1 cellular context compared by ENCODE assay signal in genomic region chr15:69126054-69126469, GRCh38.
TF ChIP-seq lines count a peak whose summit lies in the region.

No MANE protein-coding gene starts in this region.

TF ChIP-seq in HepG2, 621 proteins besides CTCF, POLR2A, EP300 and RAD21 (continued from another document and continues in another):
- TF ChIP-seq KDM4B (CRISPR knock-in tag; IDR thresholded peaks at IDR 0.05) (peak; percentile 73; the same call in 1 of the 2 replicates), HNF4A (CRISPR knock-in tag; IDR thresholded peaks at IDR 0.05) (peak; percentile 79), DR1 (CRISPR knock-in tag; IDR thresholded peaks at IDR 0.05) (no peak), MYNN (CRISPR knock-in tag; IDR thresholded peaks at IDR 0.05; ENCODE audit: low read depth) (no peak), GABPB1 (CRISPR knock-in tag; IDR thresholded peaks at IDR 0.05) (peak; percentile 37; the same call in 1 of the 2 replicates), ZSCAN9 (CRISPR knock-in tag; IDR thresholded peaks at IDR 0.05; ENCODE audit: borderline replicate concordance) (peak; percentile 87), ZFX (CRISPR knock-in tag; IDR thresholded peaks at IDR 0.05; ENCODE audit: low read depth) (peak; percentile 73), ZNF331 (CRISPR knock-in tag; IDR thresholded peaks at IDR 0.05) (peak; percentile 87), CBX5 (CRISPR knock-in tag; IDR thresholded peaks at IDR 0.05; ENCODE audit: borderline replicate concordance) (peak; percentile 67; the same call in 1 of the 2 replicates), MIER3 (CRISPR knock-in tag; IDR thresholded peaks at IDR 0.05; ENCODE audit: borderline replicate concordance) (peak; percentile 85; the same call in 1 of the 2 replicates), MIXL1 (CRISPR knock-in tag; IDR thresholded peaks at IDR 0.05) (peak; percentile 85), CCAR2 (optimal IDR thresholded peaks at IDR 0.05; ENCODE audit: low read depth, low read length) (no peak), PPARG (CRISPR knock-in tag; conservative IDR thresholded peaks at IDR 0.05) (peak; percentile 44; the same call in 1 of the 2 replicates), PITX1 (CRISPR knock-in tag; IDR thresholded peaks at IDR 0.05) (peak; percentile 78; the same call in 1 of the 2 replicates), ZNF614 (CRISPR knock-in tag; IDR thresholded peaks at IDR 0.05; ENCODE audit: borderline replicate concordance) (peak; percentile 91), IRX3 (CRISPR knock-in tag; IDR thresholded peaks at IDR 0.05; ENCODE audit: borderline replicate concordance, low read depth) (no peak), HDAC2 (CRISPR knock-in tag; IDR thresholded peaks at IDR 0.05) (peak; percentile 79), ZNF281 (CRISPR knock-in tag; IDR thresholded peaks at IDR 0.05; ENCODE audit: borderline replicate concordance) (peak; percentile 67; the same call in 1 of the 2 replicates), ZFY (CRISPR knock-in tag; IDR thresholded peaks at IDR 0.05) (peak; percentile 51; the same call in 1 of the 2 replicates), SMARCC2 (IDR thresholded peaks at IDR 0.05) (no peak), NFKBIZ (CRISPR knock-in tag; IDR thresholded peaks at IDR 0.05) (peak; percentile 93), MEF2D (CRISPR knock-in tag; IDR thresholded peaks at IDR 0.05) (0 out of 2 replicates have a peak, but pooled peaks have one; percentile 16), FOSL2 (CRISPR knock-in tag; IDR thresholded peaks at IDR 0.05) (peak; percentile 80), TBL1XR1 (IDR thresholded peaks at IDR 0.05; ENCODE audit: borderline replicate concordance, low read length, partially characterized antibody) (peak; percentile 97), THAP7 (CRISPR knock-in tag; IDR thresholded peaks at IDR 0.05) (0 out of 2 replicates have a peak, but pooled peaks have one; percentile 48), IRF2 (CRISPR knock-in tag; IDR thresholded peaks at IDR 0.05) (peak; percentile 66; the same call in 1 of the 2 replicates), ERF (CRISPR knock-in tag; IDR thresholded peaks at IDR 0.05) (peak; percentile 86), GATAD1 (CRISPR knock-in tag; IDR thresholded peaks at IDR 0.05) (peak; percentile 58), YEATS2 (CRISPR knock-in tag; IDR thresholded peaks at IDR 0.05; ENCODE audit: borderline replicate concordance) (peak; percentile 70; the same call in 1 of the 2 replicates), PATZ1 (CRISPR knock-in tag; IDR thresholded peaks at IDR 0.05) (peak; percentile 71; the same call in 1 of the 2 replicates), ASH2L (IDR thresholded peaks at IDR 0.05; ENCODE audit: insufficient read length, low read depth, low read length) (peak; percentile 47), TBX2 (CRISPR knock-in tag; IDR thresholded peaks at IDR 0.05; ENCODE audit: borderline replicate concordance) (peak; percentile 79; the same call in 1 of the 2 replicates), SALL1 (CRISPR knock-in tag; IDR thresholded peaks at IDR 0.05) (peak; percentile 95)
- TF ChIP-seq, protein P1, sequence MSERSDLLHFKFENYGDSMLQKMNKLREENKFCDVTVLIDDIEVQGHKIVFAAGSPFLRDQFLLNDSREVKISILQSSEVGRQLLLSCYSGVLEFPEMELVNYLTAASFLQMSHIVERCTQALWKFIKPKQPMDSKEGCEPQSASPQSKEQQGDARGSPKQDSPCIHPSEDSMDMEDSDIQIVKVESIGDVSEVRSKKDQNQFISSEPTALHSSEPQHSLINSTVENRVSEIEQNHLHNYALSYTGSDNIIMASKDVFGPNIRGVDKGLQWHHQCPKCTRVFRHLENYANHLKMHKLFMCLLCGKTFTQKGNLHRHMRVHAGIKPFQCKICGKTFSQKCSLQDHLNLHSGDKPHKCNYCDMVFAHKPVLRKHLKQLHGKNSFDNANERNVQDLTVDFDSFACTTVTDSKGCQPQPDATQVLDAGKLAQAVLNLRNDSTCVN (CRISPR knock-in tag; IDR thresholded peaks at IDR 0.05; ENCODE audit: borderline replicate concordance), result 0 out of 2 replicates have a peak, but pooled peaks have one; percentile 40
- TF ChIP-seq, protein P2, sequence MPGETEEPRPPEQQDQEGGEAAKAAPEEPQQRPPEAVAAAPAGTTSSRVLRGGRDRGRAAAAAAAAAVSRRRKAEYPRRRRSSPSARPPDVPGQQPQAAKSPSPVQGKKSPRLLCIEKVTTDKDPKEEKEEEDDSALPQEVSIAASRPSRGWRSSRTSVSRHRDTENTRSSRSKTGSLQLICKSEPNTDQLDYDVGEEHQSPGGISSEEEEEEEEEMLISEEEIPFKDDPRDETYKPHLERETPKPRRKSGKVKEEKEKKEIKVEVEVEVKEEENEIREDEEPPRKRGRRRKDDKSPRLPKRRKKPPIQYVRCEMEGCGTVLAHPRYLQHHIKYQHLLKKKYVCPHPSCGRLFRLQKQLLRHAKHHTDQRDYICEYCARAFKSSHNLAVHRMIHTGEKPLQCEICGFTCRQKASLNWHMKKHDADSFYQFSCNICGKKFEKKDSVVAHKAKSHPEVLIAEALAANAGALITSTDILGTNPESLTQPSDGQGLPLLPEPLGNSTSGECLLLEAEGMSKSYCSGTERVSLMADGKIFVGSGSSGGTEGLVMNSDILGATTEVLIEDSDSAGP (CRISPR knock-in tag; IDR thresholded peaks at IDR 0.05; ENCODE audit: borderline replicate concordance), result peak; percentile 34; the same call in 1 of the 2 replicates
- TF ChIP-seq, protein P3, sequence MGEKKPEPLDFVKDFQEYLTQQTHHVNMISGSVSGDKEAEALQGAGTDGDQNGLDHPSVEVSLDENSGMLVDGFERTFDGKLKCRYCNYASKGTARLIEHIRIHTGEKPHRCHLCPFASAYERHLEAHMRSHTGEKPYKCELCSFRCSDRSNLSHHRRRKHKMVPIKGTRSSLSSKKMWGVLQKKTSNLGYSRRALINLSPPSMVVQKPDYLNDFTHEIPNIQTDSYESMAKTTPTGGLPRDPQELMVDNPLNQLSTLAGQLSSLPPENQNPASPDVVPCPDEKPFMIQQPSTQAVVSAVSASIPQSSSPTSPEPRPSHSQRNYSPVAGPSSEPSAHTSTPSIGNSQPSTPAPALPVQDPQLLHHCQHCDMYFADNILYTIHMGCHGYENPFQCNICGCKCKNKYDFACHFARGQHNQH (CRISPR knock-in tag; IDR thresholded peaks at IDR 0.05), result peak; percentile 90
- TF ChIP-seq, protein P4, sequence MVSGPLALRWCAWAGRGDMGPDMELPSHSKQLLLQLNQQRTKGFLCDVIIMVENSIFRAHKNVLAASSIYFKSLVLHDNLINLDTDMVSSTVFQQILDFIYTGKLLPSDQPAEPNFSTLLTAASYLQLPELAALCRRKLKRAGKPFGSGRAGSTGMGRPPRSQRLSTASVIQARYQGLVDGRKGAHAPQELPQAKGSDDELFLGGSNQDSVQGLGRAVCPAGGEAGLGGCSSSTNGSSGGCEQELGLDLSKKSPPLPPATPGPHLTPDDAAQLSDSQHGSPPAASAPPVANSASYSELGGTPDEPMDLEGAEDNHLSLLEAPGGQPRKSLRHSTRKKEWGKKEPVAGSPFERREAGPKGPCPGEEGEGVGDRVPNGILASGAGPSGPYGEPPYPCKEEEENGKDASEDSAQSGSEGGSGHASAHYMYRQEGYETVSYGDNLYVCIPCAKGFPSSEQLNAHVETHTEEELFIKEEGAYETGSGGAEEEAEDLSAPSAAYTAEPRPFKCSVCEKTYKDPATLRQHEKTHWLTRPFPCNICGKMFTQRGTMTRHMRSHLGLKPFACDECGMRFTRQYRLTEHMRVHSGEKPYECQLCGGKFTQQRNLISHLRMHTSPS (CRISPR knock-in tag; IDR thresholded peaks at IDR 0.05; ENCODE audit: low read depth), result no peak
- TF ChIP-seq, protein P5, sequence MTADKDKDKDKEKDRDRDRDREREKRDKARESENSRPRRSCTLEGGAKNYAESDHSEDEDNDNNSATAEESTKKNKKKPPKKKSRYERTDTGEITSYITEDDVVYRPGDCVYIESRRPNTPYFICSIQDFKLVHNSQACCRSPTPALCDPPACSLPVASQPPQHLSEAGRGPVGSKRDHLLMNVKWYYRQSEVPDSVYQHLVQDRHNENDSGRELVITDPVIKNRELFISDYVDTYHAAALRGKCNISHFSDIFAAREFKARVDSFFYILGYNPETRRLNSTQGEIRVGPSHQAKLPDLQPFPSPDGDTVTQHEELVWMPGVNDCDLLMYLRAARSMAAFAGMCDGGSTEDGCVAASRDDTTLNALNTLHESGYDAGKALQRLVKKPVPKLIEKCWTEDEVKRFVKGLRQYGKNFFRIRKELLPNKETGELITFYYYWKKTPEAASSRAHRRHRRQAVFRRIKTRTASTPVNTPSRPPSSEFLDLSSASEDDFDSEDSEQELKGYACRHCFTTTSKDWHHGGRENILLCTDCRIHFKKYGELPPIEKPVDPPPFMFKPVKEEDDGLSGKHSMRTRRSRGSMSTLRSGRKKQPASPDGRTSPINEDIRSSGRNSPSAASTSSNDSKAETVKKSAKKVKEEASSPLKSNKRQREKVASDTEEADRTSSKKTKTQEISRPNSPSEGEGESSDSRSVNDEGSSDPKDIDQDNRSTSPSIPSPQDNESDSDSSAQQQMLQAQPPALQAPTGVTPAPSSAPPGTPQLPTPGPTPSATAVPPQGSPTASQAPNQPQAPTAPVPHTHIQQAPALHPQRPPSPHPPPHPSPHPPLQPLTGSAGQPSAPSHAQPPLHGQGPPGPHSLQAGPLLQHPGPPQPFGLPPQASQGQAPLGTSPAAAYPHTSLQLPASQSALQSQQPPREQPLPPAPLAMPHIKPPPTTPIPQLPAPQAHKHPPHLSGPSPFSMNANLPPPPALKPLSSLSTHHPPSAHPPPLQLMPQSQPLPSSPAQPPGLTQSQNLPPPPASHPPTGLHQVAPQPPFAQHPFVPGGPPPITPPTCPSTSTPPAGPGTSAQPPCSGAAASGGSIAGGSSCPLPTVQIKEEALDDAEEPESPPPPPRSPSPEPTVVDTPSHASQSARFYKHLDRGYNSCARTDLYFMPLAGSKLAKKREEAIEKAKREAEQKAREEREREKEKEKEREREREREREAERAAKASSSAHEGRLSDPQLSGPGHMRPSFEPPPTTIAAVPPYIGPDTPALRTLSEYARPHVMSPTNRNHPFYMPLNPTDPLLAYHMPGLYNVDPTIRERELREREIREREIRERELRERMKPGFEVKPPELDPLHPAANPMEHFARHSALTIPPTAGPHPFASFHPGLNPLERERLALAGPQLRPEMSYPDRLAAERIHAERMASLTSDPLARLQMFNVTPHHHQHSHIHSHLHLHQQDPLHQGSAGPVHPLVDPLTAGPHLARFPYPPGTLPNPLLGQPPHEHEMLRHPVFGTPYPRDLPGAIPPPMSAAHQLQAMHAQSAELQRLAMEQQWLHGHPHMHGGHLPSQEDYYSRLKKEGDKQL (CRISPR knock-in tag; IDR thresholded peaks at IDR 0.05; ENCODE audit: low read depth), result peak; percentile 74; the same call in 1 of the 2 replicates
- TF ChIP-seq, protein P6, sequence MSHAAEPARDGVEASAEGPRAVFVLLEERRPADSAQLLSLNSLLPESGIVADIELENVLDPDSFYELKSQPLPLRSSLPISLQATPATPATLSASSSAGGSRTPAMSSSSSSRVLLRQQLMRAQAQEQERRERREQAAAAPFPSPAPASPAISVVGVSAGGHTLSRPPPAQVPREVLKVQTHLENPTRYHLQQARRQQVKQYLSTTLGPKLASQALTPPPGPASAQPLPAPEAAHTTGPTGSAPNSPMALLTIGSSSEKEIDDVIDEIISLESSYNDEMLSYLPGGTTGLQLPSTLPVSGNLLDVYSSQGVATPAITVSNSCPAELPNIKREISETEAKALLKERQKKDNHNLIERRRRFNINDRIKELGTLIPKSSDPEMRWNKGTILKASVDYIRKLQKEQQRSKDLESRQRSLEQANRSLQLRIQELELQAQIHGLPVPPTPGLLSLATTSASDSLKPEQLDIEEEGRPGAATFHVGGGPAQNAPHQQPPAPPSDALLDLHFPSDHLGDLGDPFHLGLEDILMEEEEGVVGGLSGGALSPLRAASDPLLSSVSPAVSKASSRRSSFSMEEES (CRISPR knock-in tag; IDR thresholded peaks at IDR 0.05), result peak; percentile 81
